In genomic region chr19:16048583-16048982, GRCh38 we compare ENCODE assay signal across 26 cellular contexts.
"Had no signal": no experiment of that assay in that cellular context is flagged by ENCODE, and none has a peak within 500 bp of the region (broad histone marks: within the 10 kb centered on the region; RNA-seq: fewer than 3 reads in every experiment).

No MANE protein-coding gene starts in this region.

- DNase-seq: activated B cell treated with CpG ODN at 0.5 μM for 24 hours; activated CD4-positive, alpha-beta T cell treated with anti-CD3 and anti-CD28 coated beads for 48 hours; activated CD4-positive, alpha-beta T cell treated with anti-CD3 and anti-CD28 coated beads, Interleukin-2, amount 50 U/mL, for 1 hour; activated CD4-positive, alpha-beta T cell treated with anti-CD3 and anti-CD28 coated beads, Interleukin-2, amount 50 U/mL, for 48 hours; activated CD8-positive, alpha-beta memory T cell treated with anti-CD3 and anti-CD28 coated beads for 24 hours; activated CD8-positive, alpha-beta T cell treated with anti-CD3 and anti-CD28 coated beads for 36 hours; activated effector memory CD4-positive, alpha-beta T cell treated with Interleukin-2 at 50 U/mL for 16 hours; activated gamma-delta T cell treated with Interleukin-2 at 50 U/mL for 16 hours; activated naive CD4-positive, alpha-beta T cell treated with anti-CD3 and anti-CD28 coated beads, Interleukin-2, amount 50 U/mL, for 16 hours; activated naive CD4-positive, alpha-beta T cell treated with Interleukin-2 at 50 U/mL for 16 hours; activated T-cell treated with anti-CD3 and anti-CD28 coated beads, Interleukin-2, amount 50 U/mL, for 4 hours; amniotic stem cell; anterior cingulate cortex; brain microvascular endothelial cell; dermis blood vessel endothelial cell; effector CD4-positive, alpha-beta T cell; effector memory CD8-positive, alpha-beta T cell; foreskin fibroblast; head of caudate nucleus; T-helper 2 cell had no signal

- H3K27ac Mint-ChIP-seq: activated B cell treated with CpG ODN at 0.5 μM for 24 hours; activated CD8-positive, alpha-beta T cell treated with anti-CD3 and anti-CD28 coated beads for 36 hours; activated naive CD8-positive, alpha-beta T cell; activated T-helper 17 cell treated with anti-CD3 and anti-CD28 coated beads, Interleukin-2, amount 50 U/mL, for 72 hours; effector memory CD8-positive, alpha-beta T cell had no signal

- H3K4me3 Mint-ChIP-seq: activated B cell treated with CpG ODN at 0.5 μM for 24 hours; activated CD8-positive, alpha-beta T cell treated with anti-CD3 and anti-CD28 coated beads for 36 hours; activated naive CD8-positive, alpha-beta T cell; activated T-cell treated with anti-CD3 and anti-CD28 coated beads, Interleukin-2, amount 50 U/mL, for 4 hours; activated T-helper 17 cell treated with anti-CD3 and anti-CD28 coated beads, Interleukin-2, amount 50 U/mL, for 72 hours; central memory CD8-positive, alpha-beta T cell; effector memory CD8-positive, alpha-beta T cell had no signal

- ATAC-seq: activated CD4-positive, CD25-positive, alpha-beta regulatory T cell treated with anti-CD3 and anti-CD28 coated beads, Interleukin-2, amount 50 U/mL, for 24 hours; activated CD8-positive, alpha-beta T cell treated with anti-CD3 and anti-CD28 coated beads for 36 hours; activated T-cell treated with anti-CD3 and anti-CD28 coated beads, Interleukin-2, amount 50 U/mL, for 4 hours; activated T-helper 17 cell treated with anti-CD3 and anti-CD28 coated beads, Interleukin-2, amount 50 U/mL, for 72 hours; effector memory CD8-positive, alpha-beta T cell had no signal

- H3K27me3 ChIP-seq: brain microvascular endothelial cell had no signal

- H3K9me3 Mint-ChIP-seq: activated B cell treated with CpG ODN at 0.5 μM for 24 hours; activated CD8-positive, alpha-beta T cell treated with anti-CD3 and anti-CD28 coated beads for 36 hours; activated T-cell treated with anti-CD3 and anti-CD28 coated beads, Interleukin-2, amount 50 U/mL, for 4 hours; activated T-helper 17 cell treated with anti-CD3 and anti-CD28 coated beads, Interleukin-2, amount 50 U/mL, for 72 hours; central memory CD8-positive, alpha-beta T cell; effector memory CD8-positive, alpha-beta T cell had no signal

- H3K4me1 Mint-ChIP-seq: activated T-helper 17 cell treated with anti-CD3 and anti-CD28 coated beads, Interleukin-2, amount 50 U/mL, for 72 hours had no signal

- H3K27me3 Mint-ChIP-seq: activated B cell treated with CpG ODN at 0.5 μM for 24 hours; activated CD8-positive, alpha-beta T cell treated with anti-CD3 and anti-CD28 coated beads for 36 hours; activated naive CD8-positive, alpha-beta T cell; activated T-helper 17 cell treated with anti-CD3 and anti-CD28 coated beads, Interleukin-2, amount 50 U/mL, for 72 hours; central memory CD8-positive, alpha-beta T cell had no signal

- H3K36me3 ChIP-seq: brain microvascular endothelial cell had no signal

- H3K27ac ChIP-seq: brain microvascular endothelial cell, coronary artery, epithelial cell of prostate had no signal

- H3K4me3 ChIP-seq: coronary artery had no signal

- H3K36me3 Mint-ChIP-seq: activated naive CD8-positive, alpha-beta T cell had no signal
